28 cellular contexts compared by ENCODE assay signal in the genomic region with DNA sequence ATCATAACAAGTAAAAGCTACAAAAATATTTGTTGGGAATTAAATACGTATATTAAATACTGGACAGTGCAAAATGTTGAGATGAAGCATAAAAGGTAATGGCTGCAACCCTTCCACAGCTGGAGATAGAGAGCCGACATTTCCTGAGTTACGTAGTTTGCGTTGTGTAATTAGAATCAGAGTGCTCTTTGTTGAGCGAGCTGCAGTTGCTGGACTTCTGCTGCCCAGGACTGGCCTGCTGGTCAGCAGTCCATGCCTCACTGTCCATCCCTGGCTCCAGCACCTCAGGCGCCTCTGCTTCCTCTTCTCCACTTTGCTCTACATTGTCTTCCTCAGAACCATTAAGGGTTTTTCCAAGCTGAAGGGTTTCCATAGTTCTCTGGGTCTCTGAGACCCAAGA. TPM values are rescaled to one million over a fixed set of nuclear protein-coding genes. Genes with fewer than 3 reads are reported as not detected.
DNase-seq lines count a peak whose midpoint lies in the region; ATAC-seq and TF ChIP-seq lines count a peak whose summit lies in the region.
"Had no signal": no experiment of that assay in that cellular context is flagged by ENCODE, and none has a peak within 500 bp of the region (broad histone marks: within the 10 kb centered on the region; RNA-seq: fewer than 3 reads in every experiment).

No MANE protein-coding gene starts in this region.

- peak overlapping the region; percentile 21 for H3K27ac Mint-ChIP-seq in stimulated activated effector memory CD8-positive, alpha-beta T cell treated with anti-CD3 and anti-CD28 coated beads, Interleukin-12 subunit alpha, Interleukin-12 subunit beta, amount 100 ng/mL, for 72 hours
- no peak overlapping the region for H3K27ac Mint-ChIP-seq in CD4-positive, alpha-beta T cell
- no peak overlapping the region for H3K27ac Mint-ChIP-seq in immature natural killer cell
- H3K27ac Mint-ChIP-seq: activated CD4-positive, alpha-beta T cell treated with anti-CD3 and anti-CD28 coated beads for 36 hours; activated CD8-positive, alpha-beta T cell treated with anti-CD3 and anti-CD28 coated beads for 36 hours had no signal

- H3K27me3 ChIP-seq in dorsolateral prefrontal cortex = no peaks in the 10 kb centered on the region
- no peaks in the 10 kb centered on the region for H3K27me3 ChIP-seq in CD4-positive, alpha-beta T cell (ENCODE audit: control insufficient read depth, insufficient read depth, low read length)
- H3K27me3 ChIP-seq: body of pancreas, gastroesophageal sphincter, sigmoid colon, SJSA1 had no signal

- H3K27me3 Mint-ChIP-seq in CD4-positive, alpha-beta T cell = no peaks in the 10 kb centered on the region
- H3K27me3 Mint-ChIP-seq in immature natural killer cell (ENCODE audit: low read depth in 3 of 3) = peaks cover 0 to 1% (median 0%) of the 10 kb centered on the region in 3 donors
- H3K27me3 Mint-ChIP-seq: activated CD4-positive, alpha-beta T cell treated with anti-CD3 and anti-CD28 coated beads for 36 hours; activated CD8-positive, alpha-beta T cell treated with anti-CD3 and anti-CD28 coated beads for 36 hours; IgD-negative memory B cell; naive B cell had no signal

- ATAC-seq in GM19372 (IDR thresholded peaks at IDR 0.05; ENCODE audit: low read depth, unreplicated experiment) (peak; percentile 24), HG02973 (IDR thresholded peaks at IDR 0.05; ENCODE audit: unreplicated experiment) (peak; percentile 5)
- no peak for ATAC-seq in stimulated activated effector memory CD8-positive, alpha-beta T cell treated with anti-CD3 and anti-CD28 coated beads, Interleukin-12 subunit alpha, Interleukin-12 subunit beta, amount 100 ng/mL, for 72 hours
- no peak for ATAC-seq in CD4-positive, alpha-beta T cell (ENCODE audit: poor library complexity)
- ATAC-seq: activated CD4-positive, alpha-beta T cell treated with anti-CD3 and anti-CD28 coated beads for 36 hours; activated CD8-positive, alpha-beta T cell treated with anti-CD3 and anti-CD28 coated beads for 36 hours; body of pancreas; gastroesophageal sphincter; psoas muscle had no signal

- H3K36me3 Mint-ChIP-seq in stimulated activated effector memory CD8-positive, alpha-beta T cell treated with anti-CD3 and anti-CD28 coated beads, Interleukin-12 subunit alpha, Interleukin-12 subunit beta, amount 100 ng/mL, for 72 hours = peaks cover 66% of the 10 kb centered on the region
- H3K36me3 Mint-ChIP-seq in CD4-positive, alpha-beta T cell (ENCODE audit: low read depth) = peaks cover 72% of the 10 kb centered on the region
- H3K36me3 Mint-ChIP-seq in immature natural killer cell = peaks cover 15 to 43% (median 27%) of the 10 kb centered on the region in 3 donors

- H3K4me3 Mint-ChIP-seq in stimulated activated effector memory CD8-positive, alpha-beta T cell treated with anti-CD3 and anti-CD28 coated beads, Interleukin-12 subunit alpha, Interleukin-12 subunit beta, amount 100 ng/mL, for 72 hours = no peak overlapping the region
- no peak overlapping the region for H3K4me3 Mint-ChIP-seq in CD4-positive, alpha-beta T cell
- H3K4me3 Mint-ChIP-seq in immature natural killer cell = no peak overlapping the region
- H3K4me3 Mint-ChIP-seq: activated CD4-positive, alpha-beta T cell treated with anti-CD3 and anti-CD28 coated beads for 36 hours; activated CD8-positive, alpha-beta T cell treated with anti-CD3 and anti-CD28 coated beads for 36 hours; IgD-negative memory B cell; naive B cell had no signal

- H3K9me3 ChIP-seq in CD4-positive, alpha-beta T cell (ENCODE audit: control insufficient read depth, low read length) = no peaks in the 10 kb centered on the region
- H3K9me3 ChIP-seq: body of pancreas, gastroesophageal sphincter, psoas muscle, sigmoid colon, SJSA1 had no signal

- POLR2A ChIA-PET in CD4-positive, alpha-beta T cell (lab: Charles Lee) = no interaction called here

- no peaks in the 10 kb centered on the region for H3K9me3 Mint-ChIP-seq in stimulated activated effector memory CD8-positive, alpha-beta T cell treated with anti-CD3 and anti-CD28 coated beads, Interleukin-12 subunit alpha, Interleukin-12 subunit beta, amount 100 ng/mL, for 72 hours
- H3K9me3 Mint-ChIP-seq in CD4-positive, alpha-beta T cell = no peaks in the 10 kb centered on the region
- no peaks in the 10 kb centered on the region for H3K9me3 Mint-ChIP-seq in immature natural killer cell
- H3K9me3 Mint-ChIP-seq: activated CD8-positive, alpha-beta T cell treated with anti-CD3 and anti-CD28 coated beads for 36 hours; IgD-negative memory B cell; naive B cell had no signal

- H3K4me3 ChIP-seq in dorsolateral prefrontal cortex = peak overlapping the region in 1 of 59 donors; percentile 17
- H3K4me3 ChIP-seq: body of pancreas, gastroesophageal sphincter, psoas muscle, sigmoid colon, SJSA1 had no signal

- no peak for TF ChIP-seq CTCF in dorsolateral prefrontal cortex (IDR thresholded peaks at IDR 0.05 in 54 of 56, conservative IDR thresholded peaks at IDR 0.05 in 2 of 56; ENCODE audit: low read depth in 1 of 56, partially characterized antibody in 56 of 56)
- TF ChIP-seq CTCF in CD4-positive, alpha-beta T cell (IDR thresholded peaks at IDR 0.05) = no peak

- intact Hi-C loops in dorsolateral prefrontal cortex (cut with DNase I) = no loop called here
- intact Hi-C loops in CD4-positive, alpha-beta T cell (cut with DNase I, micrococcal nuclease) = no loop called here

- DNase-seq in dorsolateral prefrontal cortex = no peak
- no peak for DNase-seq in stimulated activated effector memory CD8-positive, alpha-beta T cell treated with anti-CD3 and anti-CD28 coated beads, Interleukin-12 subunit alpha, Interleukin-12 subunit beta, amount 100 ng/mL, for 72 hours (ENCODE audit: low spot score in 2 of 2)
- no peak for DNase-seq in CD4-positive, alpha-beta T cell
- DNase-seq in immature natural killer cell = no peak
- DNase-seq in dedifferentiated amniotic fluid mesenchymal stem cell (ENCODE audit: extremely low spot score) = no peak
- DNase-seq in NCI-H1092 treated with DMSO at 0.1 percent for 48 hours (lab: John Stamatoyannopoulos, UW) = no peak
- DNase-seq: ACHN; activated CD4-positive, alpha-beta T cell treated with anti-CD3 and anti-CD28 coated beads for 36 hours; activated CD8-positive, alpha-beta memory T cell treated with anti-CD3 and anti-CD28 coated beads, Interleukin-2, amount 50 U/mL, for 48 hours; activated CD8-positive, alpha-beta T cell treated with anti-CD3 and anti-CD28 coated beads for 36 hours; activated naive CD4-positive, alpha-beta T cell treated with anti-CD3 and anti-CD28 coated beads, Interleukin-2, amount 50 U/mL, for 16 hours; body of pancreas; cerebellar nuclear complex; GOT3; NCI-H446; NCI-H774; psoas muscle; sigmoid colon; stimulated activated CD4-positive, alpha-beta T cell treated with anti-CD3 and anti-CD28 coated beads, Interleukin-12 subunit alpha, Interleukin-12 subunit beta, amount 100 ng/mL, for 4 hours; stimulated activated CD4-positive, alpha-beta T cell treated with anti-CD3 and anti-CD28 coated beads, Interleukin-2, amount 100 ng/mL, for 48 hours; T-helper 9 cell; trophoblast cell had no signal

- H3K27ac ChIP-seq in dorsolateral prefrontal cortex = peak overlapping the region in 46 of 59 donors; percentile 1 to 76 (median 55)
- H3K27ac ChIP-seq in CD4-positive, alpha-beta T cell (ENCODE audit: low read depth, low read length) = no peak overlapping the region
- H3K27ac ChIP-seq: body of pancreas, gastroesophageal sphincter, psoas muscle, sigmoid colon, SJSA1 had no signal

- CTCF ChIA-PET in CD4-positive, alpha-beta T cell (lab: Charles Lee) = no interaction called here

- no peaks in the 10 kb centered on the region for H3K4me1 Mint-ChIP-seq in stimulated activated effector memory CD8-positive, alpha-beta T cell treated with anti-CD3 and anti-CD28 coated beads, Interleukin-12 subunit alpha, Interleukin-12 subunit beta, amount 100 ng/mL, for 72 hours
- no peaks in the 10 kb centered on the region for H3K4me1 Mint-ChIP-seq in CD4-positive, alpha-beta T cell (ENCODE audit: low read depth)
- no peaks in the 10 kb centered on the region for H3K4me1 Mint-ChIP-seq in immature natural killer cell
- H3K4me1 Mint-ChIP-seq: activated CD4-positive, alpha-beta T cell treated with anti-CD3 and anti-CD28 coated beads for 36 hours had no signal

RNA-seq across cellular contexts. Expression of gene SHC4, which starts 28.4 kb away (rescaled TPM):
- total RNA-seq in dorsolateral prefrontal cortex = 10 to 100 TPM in 97 of 120 experiments, 1 to 10 TPM in 23; 4.1 to 69.2 (median 16.4) TPM
- total RNA-seq in CD4-positive, alpha-beta T cell = not detected
- polyA plus RNA-seq in immature natural killer cell = under 1 TPM in 2 of 3 donors, not detected in 1; 0.10 to 0.19 TPM
- polyA plus RNA-seq: IgD-negative memory B cell had no signal

RNA-seq across cellular contexts. Expression of gene SECISBP2L, which starts 54.1 kb away (rescaled TPM):
- total RNA-seq in dorsolateral prefrontal cortex = 100 to 1,000 TPM; 103 to 402 (median 176) TPM
- 10 to 100 TPM; 55.9 to 56.0 TPM for total RNA-seq in CD4-positive, alpha-beta T cell
- 10 to 100 TPM; 14.5 to 30.5 (median 15.9) TPM for polyA plus RNA-seq in immature natural killer cell

Comparison
In these comparisons a context has a peak if more than half of its experiments do, and no peak if none do; other contexts are left out.
1. ATAC-seq: peak in GM19372 (single experiment) and HG02973 (single experiment); none in stimulated activated effector memory CD8-positive, alpha-beta T cell treated with anti-CD3 and anti-CD28 coated beads, Interleukin-12 subunit alpha, Interleukin-12 subunit beta, amount 100 ng/mL, for 72 hours (single experiment) and CD4-positive, alpha-beta T cell (single experiment).
2. RNA of gene SHC4, which starts 28.4 kb away (total RNA-seq): 4.1 to 69.2 TPM in dorsolateral prefrontal cortex; not detected in CD4-positive, alpha-beta T cell; every median in the first group is over 4 times any median in the second.